1 cellular context compared by ENCODE assay signal in genomic region chr15:101322016-101322695, GRCh38.
TF ChIP-seq lines count a peak whose summit lies in the region.

No MANE protein-coding gene starts in this region.

TF ChIP-seq in H1, 55 proteins besides CTCF, POLR2A, EP300 and RAD21:
- TF ChIP-seq SUZ12 (IDR thresholded peaks at IDR 0.05; ENCODE audit: low read length) (no peak), BRCA1 (IDR thresholded peaks at IDR 0.05; ENCODE audit: low read depth, low read length) (no peak), TEAD4 (IDR thresholded peaks at IDR 0.05; ENCODE audit: low read depth, low read length) (no peak), BACH1 (IDR thresholded peaks at IDR 0.05; ENCODE audit: low read length) (no peak), RFX5 (IDR thresholded peaks at IDR 0.05; ENCODE audit: borderline replicate concordance, low read depth, low read length) (no peak), EGR1 (IDR thresholded peaks at IDR 0.05; ENCODE audit: borderline replicate concordance, low read depth, low read length) (no peak), RBBP5 (IDR thresholded peaks at IDR 0.05; ENCODE audit: borderline replicate concordance, low read depth, low read length) (no peak), SIRT6 (IDR thresholded peaks at IDR 0.05; ENCODE audit: low read length) (no peak), CEBPB (IDR thresholded peaks at IDR 0.05; ENCODE audit: low read depth, low read length) (no peak), MAFK (IDR thresholded peaks at IDR 0.05; ENCODE audit: low read depth, low read length) (no peak), ATF2 (IDR thresholded peaks at IDR 0.05; ENCODE audit: low read length) (no peak), EZH2 (IDR thresholded peaks at IDR 0.05; ENCODE audit: low read depth, low read length, severe bottlenecking) (no peak), MAX (IDR thresholded peaks at IDR 0.05) (no peak), RXRA (IDR thresholded peaks at IDR 0.05; ENCODE audit: insufficient read depth, low read depth, low read length) (no peak)
TF ChIP-seq in H1: peak in this region for 0.
